In the genomic region with DNA sequence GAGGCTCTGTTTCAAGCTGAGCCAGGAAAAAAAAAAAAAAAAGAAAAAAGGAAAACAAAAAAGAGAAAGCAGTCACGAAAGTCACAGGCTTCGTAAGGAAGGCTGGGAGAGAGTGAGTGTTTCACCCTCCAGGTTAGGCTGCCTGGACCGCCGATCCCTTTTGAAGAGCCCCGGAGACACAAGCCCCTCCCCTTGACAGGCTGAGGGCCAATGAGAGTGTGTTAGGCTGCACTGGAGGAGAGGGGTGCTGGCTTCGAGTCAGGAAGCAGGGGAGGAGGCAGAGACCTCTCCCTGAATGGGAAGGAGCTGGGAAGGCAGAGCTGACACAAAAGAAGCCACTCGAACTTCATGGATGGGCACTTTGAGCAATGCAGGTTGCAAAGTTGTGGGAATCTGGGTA, we compare ENCODE assay signal across 14 cellular contexts. TPM values are rescaled to one million over a fixed set of nuclear protein-coding genes. Genes with fewer than 3 reads are reported as not detected.
DNase-seq lines count a peak whose midpoint lies in the region; ATAC-seq and FAIRE-seq lines count a peak whose summit lies in the region.
"Had no signal": no experiment of that assay in that cellular context is flagged by ENCODE, and none has a peak within 500 bp of the region (broad histone marks: within the 10 kb centered on the region; RNA-seq: fewer than 3 reads in every experiment).

A gene with protein sequence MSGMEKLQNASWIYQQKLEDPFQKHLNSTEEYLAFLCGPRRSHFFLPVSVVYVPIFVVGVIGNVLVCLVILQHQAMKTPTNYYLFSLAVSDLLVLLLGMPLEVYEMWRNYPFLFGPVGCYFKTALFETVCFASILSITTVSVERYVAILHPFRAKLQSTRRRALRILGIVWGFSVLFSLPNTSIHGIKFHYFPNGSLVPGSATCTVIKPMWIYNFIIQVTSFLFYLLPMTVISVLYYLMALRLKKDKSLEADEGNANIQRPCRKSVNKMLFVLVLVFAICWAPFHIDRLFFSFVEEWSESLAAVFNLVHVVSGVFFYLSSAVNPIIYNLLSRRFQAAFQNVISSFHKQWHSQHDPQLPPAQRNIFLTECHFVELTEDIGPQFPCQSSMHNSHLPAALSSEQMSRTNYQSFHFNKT (minus strand): TSS at position 135 of the 400 bp plus-strand sequence. CDS start 166 bp downstream, outside the sequence.

- H3K9me3 Mint-ChIP-seq in activated T-helper 1 cell treated with anti-CD3 and anti-CD28 coated beads, Interleukin-12 subunit alpha, Interleukin-12 subunit beta, Interleukin-2, Interleukin-4 antibody, amounts not matched to agents 30 ng/mL and 10 ng/mL and 1 ng/mL, durations not matched to agents 14 hours and 24 hours and 36 hours = no peaks in the 10 kb centered on the region
- H3K9me3 Mint-ChIP-seq: activated T-cell treated with anti-CD3 and anti-CD28 coated beads, Interleukin-2, amount 50 U/mL, for 4 hours had no signal

- no peak within 1 kb of the TSS for H3K27ac Mint-ChIP-seq in activated T-helper 1 cell treated with anti-CD3 and anti-CD28 coated beads, Interleukin-12 subunit alpha, Interleukin-12 subunit beta, Interleukin-2, Interleukin-4 antibody, amounts not matched to agents 30 ng/mL and 10 ng/mL and 1 ng/mL, durations not matched to agents 14 hours and 24 hours and 36 hours
- H3K27ac Mint-ChIP-seq: HFFc6 had no signal

- H3K36me3 Mint-ChIP-seq in activated T-helper 1 cell treated with anti-CD3 and anti-CD28 coated beads, Interleukin-12 subunit alpha, Interleukin-12 subunit beta, Interleukin-2, Interleukin-4 antibody, amounts not matched to agents 30 ng/mL and 10 ng/mL and 1 ng/mL, durations not matched to agents 14 hours and 24 hours and 36 hours (ENCODE audit: low read depth) = no peaks in the 10 kb centered on the region

- H3K27me3 Mint-ChIP-seq in activated T-helper 1 cell treated with anti-CD3 and anti-CD28 coated beads, Interleukin-12 subunit alpha, Interleukin-12 subunit beta, Interleukin-2, Interleukin-4 antibody, amounts not matched to agents 30 ng/mL and 10 ng/mL and 1 ng/mL, durations not matched to agents 14 hours and 24 hours and 36 hours (ENCODE audit: insufficient read depth) = no peaks in the 10 kb centered on the region

- ATAC-seq in Right ventricle myocardium inferior (peak; percentile 52), left ventricle myocardium superior (peak; percentile 60), GM19035 (IDR thresholded peaks at IDR 0.05; ENCODE audit: unreplicated experiment) (no peak)
- ATAC-seq: activated T-cell treated with anti-CD3 and anti-CD28 coated beads, Interleukin-2, amount 50 U/mL, for 4 hours; body of pancreas had no signal

- DNase-seq in Right ventricle myocardium inferior (ENCODE audit: missing footprints) (no peak), cardiac septum (ENCODE audit: low spot score) (no peak), NCI-H748 (lab: John Stamatoyannopoulos, UW; ENCODE audit: unreplicated experiment) (peak; percentile 68), left ventricle myocardium superior (no peak), urothelium cell line (ENCODE audit: low spot score) (peak; percentile 47), putamen (ENCODE audit: low spot score) (no peak)
- DNase-seq in activated T-helper 1 cell treated with anti-CD3 and anti-CD28 coated beads, Interleukin-12 subunit alpha, Interleukin-12 subunit beta, Interleukin-2, Interleukin-4 antibody, amounts not matched to agents 30 ng/mL and 10 ng/mL and 1 ng/mL, durations not matched to agents 14 hours and 24 hours and 36 hours (ENCODE audit: low spot score) = no peak
- DNase-seq: activated T-cell treated with anti-CD3 and anti-CD28 coated beads, Interleukin-2, amount 50 U/mL, for 4 hours; HFFc6; hippocampal formation; MV-4-11 had no signal

- intact Hi-C loops in Right ventricle myocardium inferior (cut with DNase I) (no loop called here), cardiac septum (cut with DNase I) (no loop called here), left ventricle myocardium superior (cut with micrococcal nuclease) (no loop called here)
- intact Hi-C loops in activated T-helper 1 cell treated with anti-CD3 and anti-CD28 coated beads, Interleukin-12 subunit alpha, Interleukin-12 subunit beta, Interleukin-2, Interleukin-4 antibody, amounts not matched to agents 30 ng/mL and 10 ng/mL and 1 ng/mL, durations not matched to agents 14 hours and 24 hours and 36 hours (cut with micrococcal nuclease) = no loop called here

- H3K4me3 Mint-ChIP-seq in activated T-helper 1 cell treated with anti-CD3 and anti-CD28 coated beads, Interleukin-12 subunit alpha, Interleukin-12 subunit beta, Interleukin-2, Interleukin-4 antibody, amounts not matched to agents 30 ng/mL and 10 ng/mL and 1 ng/mL, durations not matched to agents 14 hours and 24 hours and 36 hours = no peak within 1 kb of the TSS
- H3K4me3 Mint-ChIP-seq: activated T-cell treated with anti-CD3 and anti-CD28 coated beads, Interleukin-2, amount 50 U/mL, for 4 hours; HFFc6 had no signal

- FAIRE-seq in urothelium cell line (lab: Jason Lieb, UNC) = peak; percentile 74
- FAIRE-seq: endothelial cell of umbilical vein had no signal

- H3K4me1 Mint-ChIP-seq in activated T-helper 1 cell treated with anti-CD3 and anti-CD28 coated beads, Interleukin-12 subunit alpha, Interleukin-12 subunit beta, Interleukin-2, Interleukin-4 antibody, amounts not matched to agents 30 ng/mL and 10 ng/mL and 1 ng/mL, durations not matched to agents 14 hours and 24 hours and 36 hours (ENCODE audit: low read depth) = no peaks in the 10 kb centered on the region

RNA-seq across cellular contexts. Expression of the gene that starts here (rescaled TPM):
- total RNA-seq in Right ventricle myocardium inferior = 0.14 TPM
- not detected for total RNA-seq in cardiac septum
- total RNA-seq in left ventricle myocardium superior = 0.20 TPM
- not detected in 2 replicates for total RNA-seq in activated T-helper 1 cell treated with anti-CD3 and anti-CD28 coated beads, Interleukin-12 subunit alpha, Interleukin-12 subunit beta, Interleukin-2, Interleukin-4 antibody, amounts not matched to agents 30 ng/mL and 10 ng/mL and 1 ng/mL, durations not matched to agents 14 hours and 24 hours and 36 hours
- total RNA-seq: activated T-cell treated with anti-CD3 and anti-CD28 coated beads, Interleukin-2, amount 50 U/mL, for 4 hours; body of pancreas; endothelial cell of umbilical vein; HFFc6 had no signal

Comparison
In these comparisons a context has a peak if more than half of its experiments do, and no peak if none do; other contexts are left out.
1. Peak in ATAC-seq in Right ventricle myocardium inferior; RNA of the gene not detected or under 1 TPM.
2. Peak in ATAC-seq in left ventricle myocardium superior; RNA of the gene not detected or under 1 TPM.
3. DNase-seq: peak in NCI-H748 (single experiment) and urothelium cell line (single experiment); none in Right ventricle myocardium inferior (single experiment), cardiac septum (single experiment), left ventricle myocardium superior (single experiment), putamen (single experiment) and activated T-helper 1 cell treated with anti-CD3 and anti-CD28 coated beads, Interleukin-12 subunit alpha, Interleukin-12 subunit beta, Interleukin-2, Interleukin-4 antibody, amounts not matched to agents 30 ng/mL and 10 ng/mL and 1 ng/mL, durations not matched to agents 14 hours and 24 hours and 36 hours (single experiment).